ENCODE assay signal across 12 cellular contexts in genomic region chr6:158558415-158559306, GRCh38. TPM values are rescaled to one million over a fixed set of nuclear protein-coding genes. Genes with fewer than 3 reads are reported as not detected.
DNase-seq lines count a peak whose midpoint lies in the region; ATAC-seq, FAIRE-seq and TF ChIP-seq lines count a peak whose summit lies in the region.
"Had no signal": no experiment of that assay in that cellular context is flagged by ENCODE, and none has a peak within 500 bp of the region (broad histone marks: within the 10 kb centered on the region; RNA-seq: fewer than 3 reads in every experiment).

No MANE protein-coding gene starts in this region.

- H3K4me3 Mint-ChIP-seq in activated T-cell treated with anti-CD3 and anti-CD28 coated beads, Interleukin-2, amount 50 U/mL, for 4 hours, result peak overlapping the region; percentile 97
- peak overlapping the region; percentile 91 for H3K4me3 Mint-ChIP-seq in activated B cell treated with CpG ODN at 0.5 μM for 24 hours
- H3K4me3 Mint-ChIP-seq in stimulated activated naive B cell treated with anti-CD40 and anti-IgM and Interleukin-4, amounts not matched to agents 10 μg/mL and 1 μg/mL and 100 μg/mL, for 72 hours, result peak overlapping the region; percentile 39 to 92

- 0 out of 2 replicates have a peak, but pooled peaks cover 4% of the 10 kb centered on the region for H3K4me1 ChIP-seq in iPS-20b (ENCODE audit: insufficient read depth, low read length)

- H3K36me3 ChIP-seq in iPS-20b (ENCODE audit: insufficient read depth, low read depth, low read length), result no peaks in the 10 kb centered on the region
- H3K36me3 ChIP-seq: esophagus muscularis mucosa had no signal

- no peaks in the 10 kb centered on the region for H3K36me3 Mint-ChIP-seq in activated T-cell treated with anti-CD3 and anti-CD28 coated beads, Interleukin-2, amount 50 U/mL, for 4 hours (ENCODE audit: insufficient read depth)
- H3K36me3 Mint-ChIP-seq in activated B cell treated with CpG ODN at 0.5 μM for 24 hours (ENCODE audit: low read depth), result peaks cover 3% of the 10 kb centered on the region
- peaks cover 0 to 5% of the 10 kb centered on the region in 2 donors for H3K36me3 Mint-ChIP-seq in stimulated activated naive B cell treated with anti-CD40 and anti-IgM and Interleukin-4, amounts not matched to agents 10 μg/mL and 1 μg/mL and 100 μg/mL, for 72 hours

- POLR2A ChIA-PET in activated B cell treated with CpG ODN at 0.5 μM for 24 hours (lab: Charles Lee), result interaction anchor here (0.8 to 1.3 kb wide), 2 partner anchors 11 to 86 kb away, joined by 3 to 5 read pairs; partner anchors contain the start of gene DYNLT1

- no peaks in the 10 kb centered on the region for H3K9me3 Mint-ChIP-seq in activated T-cell treated with anti-CD3 and anti-CD28 coated beads, Interleukin-2, amount 50 U/mL, for 4 hours
- H3K9me3 Mint-ChIP-seq in activated B cell treated with CpG ODN at 0.5 μM for 24 hours, result no peaks in the 10 kb centered on the region
- no peaks in the 10 kb centered on the region for H3K9me3 Mint-ChIP-seq in stimulated activated naive B cell treated with anti-CD40 and anti-IgM and Interleukin-4, amounts not matched to agents 10 μg/mL and 1 μg/mL and 100 μg/mL, for 72 hours

- H3K4me3 ChIP-seq in iPS-20b (ENCODE audit: low read length), result peak overlapping the region; percentile 76; the same call in 1 of the 2 replicates

- peaks cover 6% of the 10 kb centered on the region; the same call in 1 of the 2 replicates for H3K27me3 ChIP-seq in iPS-20b (ENCODE audit: insufficient read depth, low read length)

- ATAC-seq in activated T-cell treated with anti-CD3 and anti-CD28 coated beads, Interleukin-2, amount 50 U/mL, for 4 hours, result no peak
- ATAC-seq in activated B cell treated with CpG ODN at 0.5 μM for 24 hours (ENCODE audit: low read depth) (no peak), HG02623 (IDR thresholded peaks at IDR 0.05; ENCODE audit: unreplicated experiment) (no peak), HG02678 (IDR thresholded peaks at IDR 0.05; ENCODE audit: unreplicated experiment) (no peak)
- ATAC-seq in stimulated activated naive B cell treated with anti-CD40 and anti-IgM and Interleukin-4, amounts not matched to agents 10 μg/mL and 1 μg/mL and 100 μg/mL, for 72 hours (replicated peaks), result no peak

- no peak for DNase-seq in activated T-cell treated with anti-CD3 and anti-CD28 coated beads, Interleukin-2, amount 50 U/mL, for 4 hours
- no peak for DNase-seq in activated T-cell treated with anti-CD3 and anti-CD28 coated beads, Interleukin-2, amount 50 U/mL, for 48 hours
- no peak for DNase-seq in activated B cell treated with CpG ODN at 0.5 μM for 24 hours
- no peak for DNase-seq in stimulated activated naive B cell treated with anti-CD40 and anti-IgM and Interleukin-4, amounts not matched to agents 10 μg/mL and 1 μg/mL and 100 μg/mL, for 72 hours
- DNase-seq in HTR-8/SVneo (ENCODE audit: insufficient read length, low spot score), result no peak
- DNase-seq: KBM-7, NCI-H446 treated with DMSO at 0.1 percent for 48 hours, T-helper 9 cell had no signal

- CTCF ChIA-PET in activated B cell treated with CpG ODN at 0.5 μM for 24 hours (lab: Charles Lee), result no interaction called here

- no peaks in the 10 kb centered on the region for H3K9me3 ChIP-seq in iPS-20b (ENCODE audit: insufficient read depth, low read depth, low read length)
- H3K9me3 ChIP-seq: esophagus muscularis mucosa had no signal

- no peak for TF ChIP-seq CTCF in activated B cell treated with CpG ODN at 0.5 μM for 24 hours (IDR thresholded peaks at IDR 0.05)

- H3K27me3 Mint-ChIP-seq in activated T-cell treated with anti-CD3 and anti-CD28 coated beads, Interleukin-2, amount 50 U/mL, for 4 hours (ENCODE audit: low read depth), result no peaks in the 10 kb centered on the region
- H3K27me3 Mint-ChIP-seq in activated B cell treated with CpG ODN at 0.5 μM for 24 hours, result no peaks in the 10 kb centered on the region
- H3K27me3 Mint-ChIP-seq in stimulated activated naive B cell treated with anti-CD40 and anti-IgM and Interleukin-4, amounts not matched to agents 10 μg/mL and 1 μg/mL and 100 μg/mL, for 72 hours, result no peaks in the 10 kb centered on the region

- H3K27ac Mint-ChIP-seq in activated B cell treated with CpG ODN at 0.5 μM for 24 hours, result peak overlapping the region; percentile 59
- no peak overlapping the region for H3K27ac Mint-ChIP-seq in stimulated activated naive B cell treated with anti-CD40 and anti-IgM and Interleukin-4, amounts not matched to agents 10 μg/mL and 1 μg/mL and 100 μg/mL, for 72 hours

- intact Hi-C loops in activated B cell treated with CpG ODN at 0.5 μM for 24 hours (cut with micrococcal nuclease), result no loop called here

- FAIRE-seq in HTR-8/SVneo (lab: Jason Lieb, UNC), result no peak

- peaks cover 33% of the 10 kb centered on the region for H3K4me1 Mint-ChIP-seq in activated T-cell treated with anti-CD3 and anti-CD28 coated beads, Interleukin-2, amount 50 U/mL, for 4 hours (ENCODE audit: low read depth)
- peaks cover 21% of the 10 kb centered on the region for H3K4me1 Mint-ChIP-seq in activated B cell treated with CpG ODN at 0.5 μM for 24 hours
- peaks cover 13 to 22% of the 10 kb centered on the region in 2 donors for H3K4me1 Mint-ChIP-seq in stimulated activated naive B cell treated with anti-CD40 and anti-IgM and Interleukin-4, amounts not matched to agents 10 μg/mL and 1 μg/mL and 100 μg/mL, for 72 hours

- H3K27ac ChIP-seq in iPS-20b (ENCODE audit: low read length), result no peak overlapping the region

- no peak overlapping the region for H3K9ac ChIP-seq in iPS-20b (ENCODE audit: low read depth, low read length)

RNA-seq across cellular contexts. Expression of gene TMEM181, which starts 1.2 kb away (rescaled TPM):
- 10 to 100 TPM; 11.4 to 13.2 (median 12.0) TPM for total RNA-seq in activated T-cell treated with anti-CD3 and anti-CD28 coated beads, Interleukin-2, amount 50 U/mL, for 4 hours
- total RNA-seq in activated B cell treated with CpG ODN at 0.5 μM for 24 hours, result 7.1 and 8.8 TPM in 2 replicates
